ENCODE assay signal across 1 cellular context in genomic region chr17:80822700-80823410, GRCh38.
TF ChIP-seq lines count a peak whose summit lies in the region.

No MANE protein-coding gene starts in this region.

TF ChIP-seq in HEK293, 187 proteins besides CTCF, POLR2A, EP300 and RAD21 (continued from another document and continues in another):
- TF ChIP-seq ZBTB11 (tag by site-specific recombination; conservative IDR thresholded peaks at IDR 0.05; ENCODE audit: low read depth) (no peak), SCRT1 (tag by site-specific recombination; IDR thresholded peaks at IDR 0.05; ENCODE audit: borderline replicate concordance) (peak; percentile 38; the same call in 1 of the 2 replicates), ZNF335 (tag by site-specific recombination; conservative IDR thresholded peaks at IDR 0.05) (0 out of 2 replicates have a peak, but pooled peaks have one; percentile 28), ZNF692 (tag by site-specific recombination; IDR thresholded peaks at IDR 0.05) (no peak), ZNF148 (tag by site-specific recombination; IDR thresholded peaks at IDR 0.05; ENCODE audit: borderline replicate concordance) (no peak), ZNF10 (tag by site-specific recombination; IDR thresholded peaks at IDR 0.05) (no peak), REPIN1 (tag by site-specific recombination; IDR thresholded peaks at IDR 0.05; ENCODE audit: low read depth) (no peak), SP2 (tag by site-specific recombination; IDR thresholded peaks at IDR 0.05) (peak; percentile 24), ZNF521 (tag by site-specific recombination; IDR thresholded peaks at IDR 0.05) (no peak), KLF16 (tag by site-specific recombination; IDR thresholded peaks at IDR 0.05) (0 out of 2 replicates have a peak, but pooled peaks have one; percentile 25), ZBTB48 (tag by site-specific recombination; IDR thresholded peaks at IDR 0.05) (no peak), ZNF292 (tag by site-specific recombination; IDR thresholded peaks at IDR 0.05; ENCODE audit: borderline replicate concordance, low read depth) (no peak), ZSCAN30 (tag by site-specific recombination; IDR thresholded peaks at IDR 0.05) (no peak), ZNF26 (tag by site-specific recombination; IDR thresholded peaks at IDR 0.05) (no peak), ZNF211 (tag by site-specific recombination; IDR thresholded peaks at IDR 0.05; ENCODE audit: low read depth) (no peak), ZNF311 (tag by site-specific recombination; IDR thresholded peaks at IDR 0.05; ENCODE audit: borderline replicate concordance) (no peak), ZNF138 (tag by site-specific recombination; IDR thresholded peaks at IDR 0.05; ENCODE audit: borderline replicate concordance) (no peak), ZNF530 (tag by site-specific recombination; IDR thresholded peaks at IDR 0.05; ENCODE audit: low read depth) (no peak), ZBTB6 (tag by site-specific recombination; IDR thresholded peaks at IDR 0.05) (no peak), ZFP69B (tag by site-specific recombination; IDR thresholded peaks at IDR 0.05) (no peak), ZNF529 (tag by site-specific recombination; IDR thresholded peaks at IDR 0.05; ENCODE audit: insufficient replicate concordance) (no peak), ZNF623 (tag by site-specific recombination; IDR thresholded peaks at IDR 0.05) (no peak), ZNF629 (tag by site-specific recombination; IDR thresholded peaks at IDR 0.05) (peak; percentile 94), ZBTB26 (tag by site-specific recombination; optimal IDR thresholded peaks at IDR 0.05) (peak; percentile 17), ZSCAN18 (tag by site-specific recombination; IDR thresholded peaks at IDR 0.05) (no peak), ZEB2 (tag by site-specific recombination; IDR thresholded peaks at IDR 0.05) (0 out of 2 replicates have a peak, but pooled peaks have one; percentile 51), ZNF639 (tag by site-specific recombination; IDR thresholded peaks at IDR 0.05) (no peak), MYNN (tag by site-specific recombination; IDR thresholded peaks at IDR 0.05; ENCODE audit: borderline replicate concordance) (no peak), ZBTB49 (tag by site-specific recombination; IDR thresholded peaks at IDR 0.05; ENCODE audit: low read depth) (no peak), ZNF132 (tag by site-specific recombination; IDR thresholded peaks at IDR 0.05; ENCODE audit: borderline replicate concordance) (no peak), ZBTB21 (tag by site-specific recombination; IDR thresholded peaks at IDR 0.05) (peak; percentile 94), ZNF404 (tag by site-specific recombination; IDR thresholded peaks at IDR 0.05) (no peak), ZNF501 (tag by site-specific recombination; IDR thresholded peaks at IDR 0.05) (no peak), AEBP2 (tag by site-specific recombination; IDR thresholded peaks at IDR 0.05; ENCODE audit: borderline replicate concordance) (no peak), KLF9 (tag by site-specific recombination; IDR thresholded peaks at IDR 0.05; ENCODE audit: low read depth) (no peak), ZNF830 (tag by site-specific recombination; IDR thresholded peaks at IDR 0.05; ENCODE audit: low read depth) (no peak), KLF1 (tag by site-specific recombination; IDR thresholded peaks at IDR 0.05) (peak; percentile 49), ZNF747 (tag by site-specific recombination; IDR thresholded peaks at IDR 0.05) (no peak), ZNF140 (tag by site-specific recombination; IDR thresholded peaks at IDR 0.05) (no peak), ZNF362 (tag by site-specific recombination; IDR thresholded peaks at IDR 0.05) (no peak), BCL11B (tag by site-specific recombination; IDR thresholded peaks at IDR 0.05; ENCODE audit: low read depth) (no peak), ZFP41 (tag by site-specific recombination; IDR thresholded peaks at IDR 0.05; ENCODE audit: borderline replicate concordance) (no peak), ZNF146 (tag by site-specific recombination; IDR thresholded peaks at IDR 0.05) (no peak), ZBTB20 (tag by site-specific recombination; IDR thresholded peaks at IDR 0.05) (no peak)
